In genomic region chr11:111531687-111532364, GRCh38 we compare ENCODE assay signal across 8 cellular contexts. TPM values are rescaled to one million over a fixed set of nuclear protein-coding genes. Genes with fewer than 3 reads are reported as not detected.
A peak's percentile ranks its signal among the peaks of the same experiment; 100 is the strongest.
DNase-seq lines count a peak whose midpoint lies in the region; ATAC-seq and TF ChIP-seq lines count a peak whose summit lies in the region.

No MANE protein-coding gene starts in this region.

- no peaks in the 10 kb centered on the region for H3K9me3 Mint-ChIP-seq in endothelial cell (ENCODE audit: unreplicated experiment)

- peaks cover 5% of the 10 kb centered on the region for H3K4me1 Mint-ChIP-seq in endothelial cell (ENCODE audit: unreplicated experiment)

- H3K27ac Mint-ChIP-seq in endothelial cell (ENCODE audit: unreplicated experiment), result no peak overlapping the region

- H3K4me3 Mint-ChIP-seq in endothelial cell (ENCODE audit: unreplicated experiment), result no peak overlapping the region

- no peak for TF ChIP-seq CTCF in endothelial cell (IDR thresholded peaks at IDR 0.05; ENCODE audit: unreplicated experiment)

- no peaks in the 10 kb centered on the region for H3K27me3 Mint-ChIP-seq in endothelial cell (ENCODE audit: unreplicated experiment)

- peak overlapping the region; percentile 71 for H3K27ac ChIP-seq in caudate nucleus (ENCODE audit: low read depth, low read length)

- DNase-seq in SKM-1 treated with dmso at 0.1 percent for 144 hours (lab: John Stamatoyannopoulos, UW; ENCODE audit: unreplicated experiment) (peak; percentile 61), caudate nucleus (lab: John Stamatoyannopoulos, UW) (no peak), endothelial cell (ENCODE audit: low spot score) (no peak), NCI-H187 treated with DMSO at 0.1 percent for 48 hours (lab: John Stamatoyannopoulos, UW) (no peak), NCI-H187 (lab: John Stamatoyannopoulos, UW) (no peak)
- DNase-seq in stimulated activated CD4-positive, alpha-beta T cell treated with anti-CD3 and anti-CD28 coated beads, Interleukin-2, amount 100 ng/mL, for 24 hours, result peak; percentile 64 to 72

- no peaks in the 10 kb centered on the region for H3K36me3 Mint-ChIP-seq in endothelial cell (ENCODE audit: low read depth, unreplicated experiment)

- ATAC-seq in GM18498 (IDR thresholded peaks at IDR 0.05; ENCODE audit: unreplicated experiment) (peak; percentile 84), HG03045 (IDR thresholded peaks at IDR 0.05; ENCODE audit: unreplicated experiment) (peak; percentile 52)

RNA-seq across cellular contexts. Expression of gene LAYN, which starts 8.7 kb away (rescaled TPM):
- 26.2 TPM for total RNA-seq in endothelial cell (ENCODE audit: unreplicated experiment)

RNA-seq across cellular contexts. Expression of gene HOATZ, which starts 17.2 kb away (rescaled TPM):
- total RNA-seq in endothelial cell (ENCODE audit: unreplicated experiment), result not detected

RNA-seq across cellular contexts. Expression of gene BTG4, which starts 19.6 kb away (rescaled TPM):
- total RNA-seq in endothelial cell (ENCODE audit: unreplicated experiment), result not detected

Comparison
In these comparisons a context has a peak if more than half of its experiments do, and no peak if none do; other contexts are left out.
1. DNase-seq: peak in SKM-1 treated with dmso at 0.1 percent for 144 hours (single experiment) and stimulated activated CD4-positive, alpha-beta T cell treated with anti-CD3 and anti-CD28 coated beads, Interleukin-2, amount 100 ng/mL, for 24 hours (2 of 2); none in caudate nucleus (0 of 61), endothelial cell (single experiment), NCI-H187 treated with DMSO at 0.1 percent for 48 hours (single experiment) and NCI-H187 (0 of 2).